In genomic region chr3:63863150-63864007, GRCh38 we compare ENCODE assay signal across 7 cellular contexts. TPM values are rescaled to one million over a fixed set of nuclear protein-coding genes. Genes with fewer than 3 reads are reported as not detected.
DNase-seq lines count a peak whose midpoint lies in the region; ATAC-seq, FAIRE-seq and TF ChIP-seq lines count a peak whose summit lies in the region.

Gene ATXN7, plus strand, starts transcription at chr3:63863867. Its CDS starts 48,732 bp downstream, at chr3:63912599.
Gene THOC7, minus strand, starts transcription at chr3:63863805. Its CDS starts 15 bp downstream, at chr3:63863790.

- H3K9me2 ChIP-seq in HCT116 (ENCODE audit: insufficient read depth) = no peaks in the 10 kb centered on the region

- peak within 1 kb of the TSS; percentile 68 to 88 for H3K4me3 ChIP-seq in HCT116 (replicated peaks in 1 of 2; ENCODE audit: low read depth in 1 of 2, low read length in 2 of 2)
- peak within 1 kb of the TSS; percentile 88 for H3K4me3 ChIP-seq in coronary artery
- H3K4me3 ChIP-seq in HepG2 (replicated peaks in 1 of 3; ENCODE audit: insufficient read depth in 1 of 3, low read depth in 2 of 3, low read length in 3 of 3) = peak within 1 kb of the TSS; percentile 89 to 93 (median 93)

- RAD21 ChIA-PET in HCT116 (lab: Charles Lee; ENCODE audit: low non-redundant PET in 1 of 2, low total read pairs in 2 of 2, uncharacterized antibody in 2 of 2, unreplicated experiment in 2 of 2) = no interaction called here

- H4K20me1 ChIP-seq in HCT116 (ENCODE audit: insufficient read depth) (no peaks in the 10 kb centered on the region), HepG2 (ENCODE audit: insufficient read depth, low read length) (no peaks in the 10 kb centered on the region)

- H3K27me3 ChIP-seq in HCT116 (ENCODE audit: insufficient read depth, low read length) (no peaks in the 10 kb centered on the region), HepG2 (ENCODE audit: control insufficient read depth in 1 of 2, insufficient read depth in 2 of 2, low read length in 2 of 2) (no peaks in the 10 kb centered on the region; a peak in 1 of 5 replicates)

- no peak for FAIRE-seq in HepG2 (lab: Jason Lieb, UNC)

- no peaks in the 10 kb centered on the region for H3K36me3 ChIP-seq in HCT116 (ENCODE audit: control insufficient read depth in 1 of 2, insufficient read depth in 2 of 2, low read length in 2 of 2)
- H3K36me3 ChIP-seq in HepG2 (replicated peaks in 1 of 2; ENCODE audit: control insufficient read depth in 1 of 2, insufficient read depth in 2 of 2, low read length in 2 of 2) = no peaks in the 10 kb centered on the region; a peak in 1 of 5 replicates

- DNase-seq in HCT116 (ENCODE audit: low read depth, low spot score) (no peak), MV-4-11 (lab: John Stamatoyannopoulos, UW) (peak; percentile 5), coronary artery (ENCODE audit: low spot score) (peak; percentile 86), HepG2 (ENCODE audit: low spot score) (peak; percentile 24)
- peak; percentile 70 for DNase-seq in activated CD4-positive, alpha-beta T cell treated with anti-CD3 and anti-CD28 coated beads, Interleukin-2, amount 10 ng/mL, durations not matched to agents 7 days and 5 days
- DNase-seq in stimulated activated CD4-positive, alpha-beta T cell treated with anti-CD3 and anti-CD28 coated beads, Interleukin-4, amount 100 ng/mL, for 1 hour = peak; percentile 73

- H3K79me2 ChIP-seq in HCT116 (ENCODE audit: insufficient read depth, low read length) = peaks cover 81% of the 10 kb centered on the region
- peaks cover 40% of the 10 kb centered on the region for H3K79me2 ChIP-seq in HepG2 (ENCODE audit: insufficient read depth, low read length)

- H3K36me3 Mint-ChIP-seq in activated CD4-positive, alpha-beta T cell treated with anti-CD3 and anti-CD28 coated beads, Interleukin-2, amount 10 ng/mL, durations not matched to agents 7 days and 5 days (ENCODE audit: low read depth) = peaks cover 34% of the 10 kb centered on the region

- peaks cover 62% of the 10 kb centered on the region for H3K4me1 Mint-ChIP-seq in activated CD4-positive, alpha-beta T cell treated with anti-CD3 and anti-CD28 coated beads, Interleukin-2, amount 10 ng/mL, durations not matched to agents 7 days and 5 days

- H3K4me1 ChIP-seq in HCT116 (ENCODE audit: control insufficient read depth in 1 of 2, insufficient read depth in 2 of 2, low read length in 2 of 2) (peaks cover 4 to 18% of the 10 kb centered on the region in 2 experiments; a peak in 3 of 4 replicates), HepG2 (ENCODE audit: insufficient read depth, low read length) (peaks cover 46% of the 10 kb centered on the region)

- H3K9ac ChIP-seq in HCT116 (ENCODE audit: low read length) (peak within 1 kb of the TSS; percentile 97), HepG2 (ENCODE audit: insufficient read depth, low read depth, low read length) (peak within 1 kb of the TSS; percentile 98)

- H3K27ac ChIP-seq in HCT116 (ENCODE audit: low read depth, low read length) = peak within 1 kb of the TSS; percentile 93
- peak within 1 kb of the TSS; percentile 82 to 87 for H3K27ac ChIP-seq in coronary artery
- H3K27ac ChIP-seq in HepG2 (ENCODE audit: extremely low read length, insufficient read depth, low read length) = peak within 1 kb of the TSS; percentile 94

- H3K9me3 Mint-ChIP-seq in activated CD4-positive, alpha-beta T cell treated with anti-CD3 and anti-CD28 coated beads, Interleukin-2, amount 10 ng/mL, durations not matched to agents 7 days and 5 days = no peaks in the 10 kb centered on the region

- 0% methylated on average over 18 of the region's 98 CpGs for WGBS in HepG2 (ENCODE audit: low lambda C conversion rate)

- CTCF ChIA-PET in HCT116 (lab: Charles Lee) = no interaction called here
- CTCF ChIA-PET in activated CD4-positive, alpha-beta T cell treated with anti-CD3 and anti-CD28 coated beads, Interleukin-2, amount 10 ng/mL, durations not matched to agents 7 days and 5 days (lab: Charles Lee) = no interaction called here
- CTCF ChIA-PET in HepG2 (lab: Yijun Ruan, JAX; ENCODE audit: low intra/inter-chr PET ratio, low total read pairs) = no interaction called here

- H2AFZ ChIP-seq in HCT116 (ENCODE audit: low read depth, low read length, poor library complexity, severe bottlenecking) (peak within 1 kb of the TSS; percentile 31), HepG2 (ENCODE audit: low read length) (no peak within 1 kb of the TSS)

- H3K4me2 ChIP-seq in HCT116 (ENCODE audit: low read length) = peak within 1 kb of the TSS; percentile 91
- H3K4me2 ChIP-seq in HepG2 (ENCODE audit: low read depth, low read length) = peak within 1 kb of the TSS; percentile 91

- peak within 1 kb of the TSS; percentile 98 for H3K27ac Mint-ChIP-seq in activated CD4-positive, alpha-beta T cell treated with anti-CD3 and anti-CD28 coated beads, Interleukin-2, amount 10 ng/mL, durations not matched to agents 7 days and 5 days

- TF ChIP-seq EP300 in HepG2 (IDR thresholded peaks at IDR 0.05; ENCODE audit: low read depth in 2 of 2, low read length in 2 of 2) = no peak
- no peak for TF ChIP-seq EP300 in HepG2 (CRISPR knock-in tag; IDR thresholded peaks at IDR 0.05; ENCODE audit: borderline replicate concordance)

- H3K9me3 ChIP-seq in HCT116 (ENCODE audit: control insufficient read depth in 1 of 2, insufficient read depth in 1 of 2, low read depth in 1 of 2, low read length in 2 of 2) = no peaks in the 10 kb centered on the region
- no peaks in the 10 kb centered on the region for H3K9me3 ChIP-seq in HepG2 (ENCODE audit: low read length)

- POLR2A ChIA-PET in HCT116 (lab: Charles Lee) = no interaction called here
- POLR2A ChIA-PET in activated CD4-positive, alpha-beta T cell treated with anti-CD3 and anti-CD28 coated beads, Interleukin-2, amount 10 ng/mL, durations not matched to agents 7 days and 5 days (lab: Charles Lee) = no interaction called here
- POLR2A ChIA-PET in HepG2 (lab: Yijun Ruan, JAX) = interaction anchor here (0.7 to 1.8 kb wide), 3 partner anchors 12 to 49 kb away, joined by 3 to 11 read pairs (median 6); partner anchors contain the start of gene SCAANT1

- ATAC-seq in GM18502 (IDR thresholded peaks at IDR 0.05; ENCODE audit: poor library complexity, unreplicated experiment) (peak; percentile 73), HCT116 (peak; percentile 77), HepG2 (peak; percentile 87)

- BruUV-seq in HCT116 (replicated peaks; lab: Mats Ljungman, UMichigan) = no TSS peak
- BruUV-seq in HepG2 (replicated peaks; lab: Mats Ljungman, UMichigan) = no TSS peak

- H3K4me3 Mint-ChIP-seq in activated CD4-positive, alpha-beta T cell treated with anti-CD3 and anti-CD28 coated beads, Interleukin-2, amount 10 ng/mL, durations not matched to agents 7 days and 5 days = peak within 1 kb of the TSS; percentile 92

- no peaks in the 10 kb centered on the region for H3K27me3 Mint-ChIP-seq in activated CD4-positive, alpha-beta T cell treated with anti-CD3 and anti-CD28 coated beads, Interleukin-2, amount 10 ng/mL, durations not matched to agents 7 days and 5 days

- intact Hi-C loops in HCT116 (cut with micrococcal nuclease) = loop anchor here (5.0 kb wide), 1 partner anchor 49 kb away; the partner anchor contains the start of gene SCAANT1
- intact Hi-C loops in HepG2 (cut with micrococcal nuclease; ENCODE audit: unreplicated experiment) = loop anchor here (2.0 kb wide), 1 partner anchor 47 kb away; no protein-coding TSS in a partner anchor

- TF ChIP-seq RAD21 in HCT116 (IDR thresholded peaks at IDR 0.05; ENCODE audit: low read depth) (no peak), HepG2 (CRISPR knock-in tag; IDR thresholded peaks at IDR 0.05) (no peak; the same call in 1 of the 2 replicates)

- TF ChIP-seq POLR2A in HCT116 (IDR thresholded peaks at IDR 0.05; ENCODE audit: borderline replicate concordance, extremely low read depth, insufficient read depth, insufficient read length) (no peak), HepG2 (IDR thresholded peaks at IDR 0.05; ENCODE audit: insufficient read depth in 1 of 2, low read depth in 2 of 2, low read length in 2 of 2) (peak in 1 of 2 experiments; percentile 40; a peak in 2 of 4 replicates)

- in situ Hi-C loops in HepG2 (cut with HindIII; ENCODE audit: extremely low pct_ligation_motif_present, low pct_unique_long_range_greater_than_20kb) = loop anchor here (10.0 kb wide), 1 partner anchor 51 kb away; the partner anchor contains the start of gene SCAANT1

- TF ChIP-seq CTCF in HCT116 (IDR thresholded peaks at IDR 0.05 in 2 of 3, conservative IDR thresholded peaks at IDR 0.05 in 1 of 3; ENCODE audit: borderline replicate concordance in 1 of 3, insufficient read depth in 1 of 3, low read depth in 2 of 3, low read length in 2 of 3) (no peak), coronary artery (IDR thresholded peaks at IDR 0.05) (no peak), HepG2 (CRISPR knock-in tag; IDR thresholded peaks at IDR 0.05) (no peak)

RNA-seq across cellular contexts. Expression of gene ATXN7, which starts in this region (rescaled TPM):
- total RNA-seq in HCT116 (2021; ENCODE audit: unreplicated experiment) (27.5 TPM), HepG2 (2016; rRNA removed; fragmentation: Illumina TruSeq; extraction: Trizol) (5.4 and 13.8 TPM in 2 replicates)
- polyA plus RNA-seq in HCT116 (2012) = 9.4 and 13.5 TPM in 2 replicates
- 10 to 100 TPM; 70.0 to 95.0 TPM for total RNA-seq in activated CD4-positive, alpha-beta T cell treated with anti-CD3 and anti-CD28 coated beads, Interleukin-2, amount 10 ng/mL, durations not matched to agents 7 days and 5 days
- 6.8 and 8.0 TPM in 2 replicates for total RNA-seq in HepG2 (2016; cell fraction: cytosol; rRNA removed; fragmentation: Illumina TruSeq; extraction: Trizol; ENCODE audit: low read depth)
- 5.9 and 11.2 TPM in 2 replicates for total RNA-seq in HepG2 (2016; cell fraction: insoluble cytoplasmic fraction; rRNA removed; fragmentation: Illumina TruSeq; extraction: Trizol)
- total RNA-seq in HepG2 (2016; cell fraction: membrane; rRNA removed; fragmentation: Illumina TruSeq; extraction: Trizol) = 7.3 and 7.5 TPM in 2 replicates
- 40.8 and 41.1 TPM in 2 replicates for total RNA-seq in HepG2 (2016; cell fraction: nucleus; rRNA removed; fragmentation: Illumina TruSeq; extraction: Trizol)
- 18.7 and 20.0 TPM in 2 replicates for polyA plus RNA-seq in HepG2 (2011; rRNA removed)
- polyA plus RNA-seq in HepG2 (2011; cell fraction: cytosol; rRNA removed) = 7.6 and 8.5 TPM in 2 replicates
- 45.2 and 47.7 TPM in 2 replicates for polyA plus RNA-seq in HepG2 (2011; cell fraction: nucleus; rRNA removed)
- 6.4 and 9.3 TPM in 2 replicates for polyA plus RNA-seq in HepG2 (2012)
- 0.12 and 0.27 TPM in 2 replicates for polyA plus RNA-seq in HepG2 (2016; cell fraction: cytosol; fragmentation: Illumina TruSeq; extraction: Trizol; ENCODE audit: low read depth)
- polyA plus RNA-seq in HepG2 (2016; cell fraction: insoluble cytoplasmic fraction; fragmentation: Illumina TruSeq; extraction: Trizol; ENCODE audit: low read depth) = 3.3 TPM in 2 replicates
- polyA plus RNA-seq in HepG2 (2016; cell fraction: membrane; fragmentation: Illumina TruSeq; extraction: Trizol; ENCODE audit: low read depth) = 0.78 and 0.88 TPM in 2 replicates
- polyA plus RNA-seq in HepG2 (2016; cell fraction: nucleus; fragmentation: Illumina TruSeq; extraction: Trizol; ENCODE audit: insufficient read depth, low read depth) = 12.8 and 18.3 TPM in 2 replicates
- 71.6 and 73.2 TPM in 2 replicates for polyA minus RNA-seq in HepG2 (2011; rRNA and poly(A)+ RNA removed; ENCODE audit: low replicate concordance)
- polyA minus RNA-seq in HepG2 (2011; cell fraction: cytosol; rRNA and poly(A)+ RNA removed) = 12.0 and 13.4 TPM in 2 replicates
- 131 and 156 TPM in 2 replicates for polyA minus RNA-seq in HepG2 (2011; cell fraction: nucleus; rRNA and poly(A)+ RNA removed)

RNA-seq across cellular contexts. Expression of gene THOC7, which starts in this region (rescaled TPM):
- total RNA-seq in HCT116 (2021; ENCODE audit: unreplicated experiment) = 67.3 TPM
- 33.6 and 40.2 TPM in 2 replicates for polyA plus RNA-seq in HCT116 (2012)
- total RNA-seq in activated CD4-positive, alpha-beta T cell treated with anti-CD3 and anti-CD28 coated beads, Interleukin-2, amount 10 ng/mL, durations not matched to agents 7 days and 5 days = 10 to 100 TPM; 62.2 to 68.8 TPM
- 63.5 and 80.4 TPM in 2 replicates for total RNA-seq in HepG2 (2016; rRNA removed; fragmentation: Illumina TruSeq; extraction: Trizol)
- total RNA-seq in HepG2 (2016; cell fraction: cytosol; rRNA removed; fragmentation: Illumina TruSeq; extraction: Trizol; ENCODE audit: low read depth) = 77.9 and 86.5 TPM in 2 replicates
- 66.5 and 80.9 TPM in 2 replicates for total RNA-seq in HepG2 (2016; cell fraction: insoluble cytoplasmic fraction; rRNA removed; fragmentation: Illumina TruSeq; extraction: Trizol)
- total RNA-seq in HepG2 (2016; cell fraction: membrane; rRNA removed; fragmentation: Illumina TruSeq; extraction: Trizol) = 75.0 and 86.4 TPM in 2 replicates
- 27.4 and 28.6 TPM in 2 replicates for total RNA-seq in HepG2 (2016; cell fraction: nucleus; rRNA removed; fragmentation: Illumina TruSeq; extraction: Trizol)
- polyA plus RNA-seq in HepG2 (2011; rRNA removed) = 26.5 and 32.8 TPM in 2 replicates
- polyA plus RNA-seq in HepG2 (2011; cell fraction: cytosol; rRNA removed) = 11.4 and 19.8 TPM in 2 replicates
- polyA plus RNA-seq in HepG2 (2011; cell fraction: nucleus; rRNA removed) = 4.0 and 6.9 TPM in 2 replicates
- polyA plus RNA-seq in HepG2 (2012) = 42.7 and 59.7 TPM in 2 replicates
- polyA plus RNA-seq in HepG2 (2016; cell fraction: cytosol; fragmentation: Illumina TruSeq; extraction: Trizol; ENCODE audit: low read depth) = 131 and 137 TPM in 2 replicates
- polyA plus RNA-seq in HepG2 (2016; cell fraction: insoluble cytoplasmic fraction; fragmentation: Illumina TruSeq; extraction: Trizol; ENCODE audit: low read depth) = 111 and 112 TPM in 2 replicates
- 110 and 112 TPM in 2 replicates for polyA plus RNA-seq in HepG2 (2016; cell fraction: membrane; fragmentation: Illumina TruSeq; extraction: Trizol; ENCODE audit: low read depth)
- polyA plus RNA-seq in HepG2 (2016; cell fraction: nucleus; fragmentation: Illumina TruSeq; extraction: Trizol; ENCODE audit: insufficient read depth, low read depth) = 54.5 and 57.0 TPM in 2 replicates
- 2.2 and 5.4 TPM in 2 replicates for polyA minus RNA-seq in HepG2 (2011; rRNA and poly(A)+ RNA removed; ENCODE audit: low replicate concordance)
- polyA minus RNA-seq in HepG2 (2011; cell fraction: cytosol; rRNA and poly(A)+ RNA removed) = 8.1 and 9.6 TPM in 2 replicates
- polyA minus RNA-seq in HepG2 (2011; cell fraction: nucleus; rRNA and poly(A)+ RNA removed) = 7.1 and 10.6 TPM in 2 replicates
